Comparison of ENCODE assay signal across 8 cellular contexts in the genomic region with DNA sequence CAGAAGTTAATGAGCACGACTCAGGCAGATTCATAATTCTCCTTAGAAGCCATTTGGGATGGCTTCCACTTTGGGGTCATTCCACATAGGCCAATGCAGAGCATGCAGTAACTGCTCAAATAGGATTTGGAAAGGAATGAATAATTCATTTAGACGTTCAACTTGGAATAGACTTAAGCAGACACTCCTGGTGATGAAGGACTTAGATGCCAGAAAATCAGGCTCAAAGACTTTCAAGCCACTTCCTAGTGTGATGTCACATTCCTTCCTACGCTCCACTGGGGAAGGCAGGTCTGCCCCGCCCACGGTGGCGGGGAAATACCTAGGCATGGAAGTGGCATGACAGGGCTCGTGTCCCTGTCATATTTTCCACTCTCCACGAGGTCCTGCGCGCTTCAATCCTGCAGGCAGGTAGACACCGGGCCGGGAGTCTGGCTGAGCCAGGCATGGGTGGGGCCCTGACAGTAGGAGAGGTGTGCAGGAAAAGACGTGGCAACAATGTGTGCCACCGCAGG. TPM values are rescaled to one million over a fixed set of nuclear protein-coding genes. Genes with fewer than 3 reads are reported as not detected.
DNase-seq lines count a peak whose midpoint lies in the region; ATAC-seq and TF ChIP-seq lines count a peak whose summit lies in the region.

A gene (plus strand): TSS at position 348 of the 515 bp plus-strand sequence. CDS start 845 bp downstream, outside the sequence.

- 42 to 55% methylated on average over 12 to 14 of the region's 14 CpGs for WGBS in testis, 2 donors

- no peak for TF ChIP-seq POLR2A in testis (IDR thresholded peaks at IDR 0.05)

- H3K27ac ChIP-seq in dorsolateral prefrontal cortex (peak within 1 kb of the TSS in 24 of 59 donors; percentile 5 to 80 (median 39)), testis (no peak within 1 kb of the TSS)

- H3K4me1 ChIP-seq in mucosa of stomach (ENCODE audit: control insufficient read depth, insufficient read depth, low read length), result peaks cover 17% of the 10 kb centered on the region
- no peaks in the 10 kb centered on the region for H3K4me1 ChIP-seq in testis
- no peaks in the 10 kb centered on the region for H3K4me1 ChIP-seq in BE2C

- H3K27ac Mint-ChIP-seq in T-helper 2 cell treated with Interferon-gamma antibody and Interleukin-4, amounts not matched to agents 5 μg/mL and 100 μg/mL, for 36 hours, result no peak within 1 kb of the TSS

- peak within 1 kb of the TSS; percentile 80 for H3K9ac ChIP-seq in mucosa of stomach (ENCODE audit: low read length)

- ATAC-seq in GM19351 (IDR thresholded peaks at IDR 0.05; ENCODE audit: unreplicated experiment), result no peak

- H3K36me3 Mint-ChIP-seq in T-helper 2 cell treated with Interferon-gamma antibody and Interleukin-4, amounts not matched to agents 5 μg/mL and 100 μg/mL, for 36 hours (ENCODE audit: low read depth), result no peaks in the 10 kb centered on the region

- H3K4me3 Mint-ChIP-seq in T-helper 2 cell treated with Interferon-gamma antibody and Interleukin-4, amounts not matched to agents 5 μg/mL and 100 μg/mL, for 36 hours, result peak within 1 kb of the TSS; percentile 74

- H3K27me3 ChIP-seq in dorsolateral prefrontal cortex, result peaks cover 0 to 6% (median 0%) of the 10 kb centered on the region in 45 donors
- no peaks in the 10 kb centered on the region for H3K27me3 ChIP-seq in mucosa of stomach (ENCODE audit: control insufficient read depth, insufficient read depth, low read length)
- H3K27me3 ChIP-seq in testis, result no peaks in the 10 kb centered on the region
- H3K27me3 ChIP-seq in BE2C, result no peaks in the 10 kb centered on the region

- peaks cover 8% of the 10 kb centered on the region for H3K4me1 Mint-ChIP-seq in T-helper 2 cell treated with Interferon-gamma antibody and Interleukin-4, amounts not matched to agents 5 μg/mL and 100 μg/mL, for 36 hours (ENCODE audit: low read depth)

- H3K4me3 ChIP-seq in dorsolateral prefrontal cortex (peak within 1 kb of the TSS; percentile 39 to 83 (median 65)), mucosa of stomach (ENCODE audit: low read length) (peak within 1 kb of the TSS; percentile 43), testis (peak within 1 kb of the TSS; percentile 55 to 64), BE2C (ENCODE audit: low read depth, low read length) (no peak within 1 kb of the TSS)

- H3K9me3 ChIP-seq in mucosa of stomach (ENCODE audit: control insufficient read depth, low read length), result no peaks in the 10 kb centered on the region
- no peaks in the 10 kb centered on the region for H3K9me3 ChIP-seq in testis
- no peaks in the 10 kb centered on the region for H3K9me3 ChIP-seq in BE2C

- H3K27me3 Mint-ChIP-seq in T-helper 2 cell treated with Interferon-gamma antibody and Interleukin-4, amounts not matched to agents 5 μg/mL and 100 μg/mL, for 36 hours (ENCODE audit: low read depth), result peaks cover 32% of the 10 kb centered on the region

- H3K36me3 ChIP-seq in mucosa of stomach (ENCODE audit: control insufficient read depth, insufficient read depth, low read length) (no peaks in the 10 kb centered on the region), testis (ENCODE audit: low read depth, missing control alignments) (no peaks in the 10 kb centered on the region), BE2C (no peaks in the 10 kb centered on the region)

- intact Hi-C loops in dorsolateral prefrontal cortex (cut with DNase I) (loop anchor here in 1 of 2 donors (5.0 kb wide), 1 partner anchor 56 kb away; no protein-coding TSS in a partner anchor), testis (cut with DNase I; ENCODE audit: low total_unique reads) (no loop called here)

- TF ChIP-seq CTCF in dorsolateral prefrontal cortex (IDR thresholded peaks at IDR 0.05 in 54 of 56, conservative IDR thresholded peaks at IDR 0.05 in 2 of 56; ENCODE audit: low read depth in 1 of 56, partially characterized antibody in 56 of 56), result no peak
- no peak for TF ChIP-seq CTCF in testis (IDR thresholded peaks at IDR 0.05)
- TF ChIP-seq CTCF in BE2C (IDR thresholded peaks at IDR 0.05; ENCODE audit: low read depth, low read length), result no peak

- DNase-seq in T-helper 2 cell treated with Interferon-gamma antibody and Interleukin-4, amounts not matched to agents 5 μg/mL and 100 μg/mL, for 36 hours (ENCODE audit: low spot score), result no peak
- DNase-seq in T-helper 2 cell (no peak), dorsolateral prefrontal cortex (peak in 6 of 10 donors; percentile 9 to 47 (median 38)), testis (no peak), BE2C (no peak), NCI-H510A treated with DMSO at 0.1 percent for 48 hours (lab: John Stamatoyannopoulos, UW) (no peak)

- H3K9me3 Mint-ChIP-seq in T-helper 2 cell treated with Interferon-gamma antibody and Interleukin-4, amounts not matched to agents 5 μg/mL and 100 μg/mL, for 36 hours, result no peaks in the 10 kb centered on the region

RNA-seq across cellular contexts. Expression of the gene that starts here (rescaled TPM):
- total RNA-seq in dorsolateral prefrontal cortex (1 to 10 TPM in 110 of 120 experiments, under 1 TPM in 10; 0.53 to 6.7 (median 2.2) TPM), testis (under 1 TPM; 0.24 to 0.31 TPM)
- 0.38 TPM for polyA plus RNA-seq in testis (ENCODE audit: insufficient read depth, low read depth, low replicate concordance)
- polyA plus RNA-seq in BE2C (2012; ENCODE audit: insufficient read depth, insufficient read length, low read depth), result not detected

Comparison
In these comparisons a context has a peak if more than half of its experiments do, and no peak if none do; other contexts are left out.
1. DNase-seq: peak in dorsolateral prefrontal cortex (6 of 10); none in T-helper 2 cell treated with Interferon-gamma antibody and Interleukin-4, amounts not matched to agents 5 μg/mL and 100 μg/mL, for 36 hours (single experiment), T-helper 2 cell (0 of 5), testis (single experiment), BE2C (single experiment) and NCI-H510A treated with DMSO at 0.1 percent for 48 hours (single experiment).